In genomic region chr16:55889518-55889917, GRCh38 we compare ENCODE assay signal across 32 cellular contexts. TPM values are rescaled to one million over a fixed set of nuclear protein-coding genes. Genes with fewer than 3 reads are reported as not detected.
"Had no signal": no experiment of that assay in that cellular context is flagged by ENCODE, and none has a peak within 500 bp of the region (broad histone marks: within the 10 kb centered on the region; RNA-seq: fewer than 3 reads in every experiment).

No MANE protein-coding gene starts in this region.

- H3K27ac ChIP-seq: stomach, suprapubic skin, testis, thoracic aorta, thyroid gland, tibial artery, tibial nerve, transverse colon, upper lobe of left lung, upper lobe of right lung, uterus, vagina had no signal

- H3K4me1 Mint-ChIP-seq: stimulated activated effector memory CD8-positive, alpha-beta T cell treated with anti-CD3 and anti-CD28 coated beads, Interleukin-12 subunit alpha, Interleukin-12 subunit beta, amount 100 ng/mL, for 72 hours; stimulated activated memory B cell treated with anti-CD40 and anti-IgM and Interleukin-4, amounts not matched to agents 10 μg/mL and 1 μg/mL and 100 μg/mL, for 72 hours; stimulated activated naive B cell treated with anti-CD40 and anti-IgM and Interleukin-4, amounts not matched to agents 10 μg/mL and 1 μg/mL and 100 μg/mL, for 72 hours; stimulated activated naive CD8-positive, alpha-beta T cell treated with anti-CD3 and anti-CD28 coated beads, Interleukin-15, amount 100 ng/mL, for 72 hours had no signal

- H3K4me1 ChIP-seq: stomach, suprapubic skin, testis, thyroid gland, tibial artery, tibial nerve, transverse colon, upper lobe of left lung, upper lobe of right lung, uterus, vagina had no signal

- H3K36me3 Mint-ChIP-seq: stimulated activated effector memory CD8-positive, alpha-beta T cell treated with anti-CD3 and anti-CD28 coated beads, Interleukin-12 subunit alpha, Interleukin-12 subunit beta, amount 100 ng/mL, for 72 hours; stimulated activated memory B cell treated with anti-CD40 and anti-IgM and Interleukin-4, amounts not matched to agents 10 μg/mL and 1 μg/mL and 100 μg/mL, for 72 hours; type B pancreatic cell had no signal

- H3K9me3 ChIP-seq: testis, thyroid gland, vagina had no signal

- H3K4me3 Mint-ChIP-seq: stimulated activated effector memory CD8-positive, alpha-beta T cell treated with anti-CD3 and anti-CD28 coated beads, Interleukin-12 subunit alpha, Interleukin-12 subunit beta, amount 100 ng/mL, for 72 hours; stimulated activated memory B cell treated with anti-CD40 and anti-IgM and Interleukin-4, amounts not matched to agents 10 μg/mL and 1 μg/mL and 100 μg/mL, for 72 hours; stimulated activated naive B cell treated with anti-CD40 and anti-IgM and Interleukin-4, amounts not matched to agents 10 μg/mL and 1 μg/mL and 100 μg/mL, for 72 hours; stimulated activated naive CD8-positive, alpha-beta T cell treated with anti-CD3 and anti-CD28 coated beads, Interleukin-15, amount 100 ng/mL, for 72 hours; stimulated activated naive CD8-positive, alpha-beta T cell treated with anti-CD3 and anti-CD28 coated beads, Interleukin-15, Interleukin-2, amounts not matched to agents 100 ng/mL and 50 ng/mL, for 24 hours; type B pancreatic cell had no signal

- H3K27me3 Mint-ChIP-seq: stimulated activated naive CD8-positive, alpha-beta T cell treated with anti-CD3 and anti-CD28 coated beads, Interleukin-15, amount 100 ng/mL, for 72 hours; stimulated activated naive CD8-positive, alpha-beta T cell treated with anti-CD3 and anti-CD28 coated beads, Interleukin-15, Interleukin-2, amounts not matched to agents 100 ng/mL and 50 ng/mL, for 24 hours had no signal

- H3K36me3 ChIP-seq: stomach, suprapubic skin, thoracic aorta, thyroid gland, tibial artery, tibial nerve, transverse colon, upper lobe of left lung, upper lobe of right lung, uterus, vagina had no signal

- ATAC-seq: stimulated activated effector memory CD8-positive, alpha-beta T cell treated with anti-CD3 and anti-CD28 coated beads, Interleukin-12 subunit alpha, Interleukin-12 subunit beta, amount 100 ng/mL, for 72 hours; stimulated activated memory B cell treated with anti-CD40 and anti-IgM and Interleukin-4, amounts not matched to agents 10 μg/mL and 1 μg/mL and 100 μg/mL, for 72 hours; stimulated activated naive B cell treated with anti-CD40 and anti-IgM and Interleukin-4, amounts not matched to agents 10 μg/mL and 1 μg/mL and 100 μg/mL, for 72 hours; stimulated activated naive CD8-positive, alpha-beta T cell treated with anti-CD3 and anti-CD28 coated beads, Interleukin-15, amount 100 ng/mL, for 72 hours; stimulated activated naive CD8-positive, alpha-beta T cell treated with anti-CD3 and anti-CD28 coated beads, Interleukin-15, Interleukin-2, amounts not matched to agents 100 U/mL and 50 U/mL, for 24 hours; upper lobe of right lung had no signal

- H3K27ac Mint-ChIP-seq: stimulated activated effector memory CD8-positive, alpha-beta T cell treated with anti-CD3 and anti-CD28 coated beads, Interleukin-12 subunit alpha, Interleukin-12 subunit beta, amount 100 ng/mL, for 72 hours; stimulated activated memory B cell treated with anti-CD40 and anti-IgM and Interleukin-4, amounts not matched to agents 10 μg/mL and 1 μg/mL and 100 μg/mL, for 72 hours; stimulated activated naive B cell treated with anti-CD40 and anti-IgM and Interleukin-4, amounts not matched to agents 10 μg/mL and 1 μg/mL and 100 μg/mL, for 72 hours; stimulated activated naive CD8-positive, alpha-beta T cell treated with anti-CD3 and anti-CD28 coated beads, Interleukin-15, amount 100 ng/mL, for 72 hours; stimulated activated naive CD8-positive, alpha-beta T cell treated with anti-CD3 and anti-CD28 coated beads, Interleukin-15, Interleukin-2, amounts not matched to agents 100 ng/mL and 50 ng/mL, for 24 hours; type B pancreatic cell had no signal

- DNase-seq: stimulated activated CD4-positive, alpha-beta T cell treated with anti-CD3 and anti-CD28 coated beads, Interleukin-2, amount 100 ng/mL, for 48 hours; stimulated activated CD4-positive, alpha-beta T cell treated with anti-CD3 and anti-CD28 coated beads, Interleukin-4, amount 100 ng/mL, for 1 hour; stimulated activated CD4-positive, alpha-beta T cell treated with anti-CD3 and anti-CD28 coated beads, Interleukin-4, amount 100 ng/mL, for 24 hours; stimulated activated CD4-positive, alpha-beta T cell treated with anti-CD3 and anti-CD28 coated beads, Interleukin-4, amount 100 ng/mL, for 4 hours; stimulated activated CD8-positive, alpha-beta memory T cell treated with anti-CD3 and anti-CD28 coated beads, Interleukin-4, amount 100 ng/mL, for 48 hours; stimulated activated naive B cell treated with anti-CD40 and anti-IgM and Interleukin-4, amounts not matched to agents 10 μg/mL and 1 μg/mL and 100 μg/mL, for 72 hours; stimulated activated naive CD4-positive, alpha-beta T cell; stimulated activated naive CD4-positive, alpha-beta T cell treated with Interleukin-2 at 50 U/mL for 16 hours; stimulated activated naive CD8-positive, alpha-beta T cell treated with anti-CD3 and anti-CD28 coated beads, Interleukin-15, amount 100 ng/mL, for 72 hours; stimulated activated naive CD8-positive, alpha-beta T cell treated with anti-CD3 and anti-CD28 coated beads, Interleukin-15, Interleukin-2, amounts not matched to agents 100 U/mL and 50 U/mL, for 24 hours; stomach; substantia nigra; testis; thyroid gland; tibial artery; transverse colon; trophoblast cell; upper lobe of left lung; upper lobe of right lung; uterus had no signal

- H3K4me3 ChIP-seq: stomach, suprapubic skin, testis, thoracic aorta, thyroid gland, tibial artery, tibial nerve, transverse colon, upper lobe of left lung, upper lobe of right lung, uterus, vagina had no signal

- FAIRE-seq: urothelium cell line had no signal

- H3K27me3 ChIP-seq: suprapubic skin, testis, thyroid gland, tibial artery, tibial nerve, transverse colon, upper lobe of left lung, upper lobe of right lung, uterus, vagina had no signal

RNA-seq across cellular contexts. Expression of gene CES5A, which starts 14.3 kb away (rescaled TPM):
- total RNA-seq: stomach, subcutaneous adipose tissue, temporal lobe, thoracic aorta, thyroid gland, tibial nerve, transverse colon, upper lobe of left lung, upper lobe of right lung, urinary bladder, uterus, vagina had no signal
- polyA plus RNA-seq: stomach, urinary bladder had no signal
